ENCODE assay signal across 8 cellular contexts in the genomic region with DNA sequence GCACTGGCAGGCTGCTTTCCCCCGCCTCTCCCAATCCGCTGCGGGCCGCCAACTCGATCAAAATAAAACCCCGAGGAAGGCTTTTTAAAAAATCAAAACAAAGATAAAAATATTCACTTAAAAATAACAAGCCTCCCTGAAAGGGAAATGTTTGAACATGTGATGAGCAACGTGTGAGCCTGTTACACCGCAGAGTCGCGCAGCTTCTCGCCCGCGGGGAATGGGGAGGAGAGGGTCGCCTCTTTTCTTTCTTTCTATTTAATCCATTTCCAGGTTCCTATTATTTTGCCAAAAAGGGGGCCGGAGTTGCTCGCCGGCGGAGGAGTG.
DNase-seq lines count a peak whose midpoint lies in the region; ATAC-seq and TF ChIP-seq lines count a peak whose summit lies in the region.

No MANE protein-coding gene starts in this region.

- H3F3A ChIP-seq in neural progenitor cell (ENCODE audit: low read depth): peaks cover 12% of the 10 kb centered on the region

- H3K79me2 ChIP-seq in KMS-11 (ENCODE audit: insufficient read depth, low read depth) (no peaks in the 10 kb centered on the region), neural progenitor cell (ENCODE audit: low read depth) (no peaks in the 10 kb centered on the region)

- H3K4me2 ChIP-seq in KMS-11: peak overlapping the region; percentile 51; the same call in 1 of the 2 replicates
- peak overlapping the region; percentile 87 for H3K4me2 ChIP-seq in neural progenitor cell

- H3K27ac ChIP-seq in KMS-11 (peak overlapping the region; percentile 52; the same call in 1 of the 2 replicates), esophagus (ENCODE audit: low read depth in 2 of 2, low read length in 1 of 2) (peak overlapping the region in 1 of 2 donors; percentile 47), neural progenitor cell (no peak overlapping the region)

- peaks cover 19% of the 10 kb centered on the region for H3K27me3 Mint-ChIP-seq in neural progenitor cell (ENCODE audit: insufficient read depth, low read depth)

- H3K4me1 Mint-ChIP-seq in neural progenitor cell: peaks cover 45% of the 10 kb centered on the region

- H3K36me3 Mint-ChIP-seq in neural progenitor cell: peaks cover under 1% of the 10 kb centered on the region

- H4K20me1 ChIP-seq in KMS-11 (ENCODE audit: insufficient read depth) (no peaks in the 10 kb centered on the region), neural progenitor cell (ENCODE audit: low read depth) (no peaks in the 10 kb centered on the region)

- H3K4me3 ChIP-seq in AG10803 (ENCODE audit: low read length) (peak overlapping the region; percentile 65), KMS-11 (IDR thresholded peaks at IDR 0.05; ENCODE audit: insufficient read depth, low read depth, low read length) (no peak overlapping the region), esophagus (ENCODE audit: low read depth in 1 of 2, low read length in 2 of 2) (peak overlapping the region; percentile 34 to 57), neural progenitor cell (peak overlapping the region; percentile 49)

- no peak for TF ChIP-seq CTCF in AG10803 (conservative IDR thresholded peaks at IDR 0.05; ENCODE audit: low read length)
- TF ChIP-seq CTCF in KMS-11 (conservative IDR thresholded peaks at IDR 0.05; ENCODE audit: low read depth, low read length): no peak
- no peak for TF ChIP-seq CTCF in neural progenitor cell (IDR thresholded peaks at IDR 0.05)

- H2AFZ ChIP-seq in KMS-11 (ENCODE audit: low read depth) (peak overlapping the region; percentile 85), neural progenitor cell (replicated peaks) (peak overlapping the region; percentile 85)

- H3K9me3 ChIP-seq in esophagus (ENCODE audit: control insufficient read depth in 2 of 2, insufficient read depth in 1 of 2, low read depth in 1 of 2, low read length in 1 of 2): peaks cover 0 to 7% of the 10 kb centered on the region in 2 donors
- no peaks in the 10 kb centered on the region for H3K9me3 ChIP-seq in neural progenitor cell (ENCODE audit: low read depth)

- H3K4me1 ChIP-seq in KMS-11 (ENCODE audit: low read depth, poor library complexity, severe bottlenecking) (no peaks in the 10 kb centered on the region), esophagus (ENCODE audit: control insufficient read depth in 2 of 2, insufficient read depth in 2 of 2, low read length in 1 of 2) (peaks cover 0 to 2% of the 10 kb centered on the region in 2 donors), neural progenitor cell (peaks cover 6% of the 10 kb centered on the region)

- no peaks in the 10 kb centered on the region for H3K36me3 ChIP-seq in KMS-11 (ENCODE audit: insufficient read depth)
- H3K36me3 ChIP-seq in esophagus (ENCODE audit: control insufficient read depth in 2 of 2, insufficient read depth in 2 of 2, low read length in 1 of 2): no peaks in the 10 kb centered on the region
- no peaks in the 10 kb centered on the region for H3K36me3 ChIP-seq in neural progenitor cell

- H3K9me3 Mint-ChIP-seq in neural progenitor cell: peaks cover 2% of the 10 kb centered on the region

- ATAC-seq in HG02852 (IDR thresholded peaks at IDR 0.05; ENCODE audit: unreplicated experiment) (no peak), HG02885 (IDR thresholded peaks at IDR 0.05; ENCODE audit: poor library complexity, unreplicated experiment) (no peak)

- H3K27ac Mint-ChIP-seq in neural progenitor cell: peak overlapping the region; percentile 99

- peak overlapping the region; percentile 74 for H3K9ac ChIP-seq in KMS-11
- no peak overlapping the region for H3K9ac ChIP-seq in neural progenitor cell

- H3K4me3 Mint-ChIP-seq in neural progenitor cell: peak overlapping the region; percentile 99

- no peak for DNase-seq in AG10803 (ENCODE audit: low read depth)
- no peak for DNase-seq in neural progenitor cell (ENCODE audit: low spot score)
- DNase-seq in HuH-7 (ENCODE audit: low spot score): no peak
- DNase-seq in HK-2 (ENCODE audit: unreplicated experiment): no peak

- H3K27me3 ChIP-seq in KMS-11 (ENCODE audit: insufficient read depth, low read depth) (no peaks in the 10 kb centered on the region), esophagus (ENCODE audit: control insufficient read depth in 1 of 2, insufficient read depth in 2 of 2, low read length in 2 of 2) (no peaks in the 10 kb centered on the region), neural progenitor cell (peaks cover 80% of the 10 kb centered on the region)

- WGBS in esophagus, 2 donors: 3 to 24% methylated on average over 18 of the region's 18 CpGs
